11 cellular contexts compared by ENCODE assay signal in genomic region chr10:116743266-116744064, GRCh38. TPM values are rescaled to one million over a fixed set of nuclear protein-coding genes. Genes with fewer than 3 reads are reported as not detected.
DNase-seq lines count a peak whose midpoint lies in the region; ATAC-seq, FAIRE-seq and TF ChIP-seq lines count a peak whose summit lies in the region.
"Had no signal": no experiment of that assay in that cellular context is flagged by ENCODE, and none has a peak within 500 bp of the region (broad histone marks: within the 10 kb centered on the region; RNA-seq: fewer than 3 reads in every experiment).

No MANE protein-coding gene starts in this region.

- intact Hi-C loops in stomach (cut with DNase I; ENCODE audit: low total_unique reads): no loop called here

- H2AFZ ChIP-seq in SK-N-SH (ENCODE audit: low read depth) (peak overlapping the region; percentile 85; the same call in 1 of the 2 replicates), keratinocyte (ENCODE audit: control insufficient read depth, low read length) (no peak overlapping the region)

- H3K4me2 ChIP-seq in SK-N-SH: peak overlapping the region; percentile 96
- peak overlapping the region; percentile 79 for H3K4me2 ChIP-seq in keratinocyte (ENCODE audit: control insufficient read depth, extremely low read depth, insufficient read depth, low read depth, low read length)

- TF ChIP-seq EP300 in SK-N-SH (IDR thresholded peaks at IDR 0.05; ENCODE audit: borderline replicate concordance in 1 of 2, low read depth in 1 of 2, low read length in 1 of 2): no peak
- no peak for TF ChIP-seq EP300 in stomach (IDR thresholded peaks at IDR 0.05)

- no peak for TF ChIP-seq RAD21 in SK-N-SH (IDR thresholded peaks at IDR 0.05; ENCODE audit: low read length)

- H3K27me3 ChIP-seq in SK-N-SH (ENCODE audit: insufficient read depth) (no peaks in the 10 kb centered on the region), adipocyte (replicated peaks; ENCODE audit: control insufficient read depth, insufficient read depth, low read length) (no peaks in the 10 kb centered on the region), keratinocyte (ENCODE audit: control insufficient read depth, extremely low read depth, insufficient read depth, low read length) (no peaks in the 10 kb centered on the region), stomach (peaks cover 0 to 48% (median 14%) of the 10 kb centered on the region in 3 donors)

- H3K9ac ChIP-seq in SK-N-SH: no peak overlapping the region; the same call in 1 of the 2 replicates
- H3K9ac ChIP-seq in adipocyte (ENCODE audit: low read length): peak overlapping the region; percentile 85
- H3K9ac ChIP-seq in keratinocyte (ENCODE audit: control insufficient read depth, extremely low read depth, insufficient read depth, low read length): no peak overlapping the region

- no peaks in the 10 kb centered on the region for H3F3A ChIP-seq in SK-N-SH (replicated peaks; ENCODE audit: insufficient read depth)

- 64% methylated on average over 24 of the region's 24 CpGs for WGBS in SK-N-SH (ENCODE audit: low lambda C conversion rate)
- 40 to 49% (median 43%) methylated on average over 24 of the region's 24 CpGs for WGBS in stomach, 5 donors

- H3K4me3 ChIP-seq in SK-N-SH (ENCODE audit: low read depth in 2 of 2, low read length in 1 of 2) (peak overlapping the region; percentile 70 to 73), adipocyte (ENCODE audit: low read length) (peak overlapping the region; percentile 80), keratinocyte (ENCODE audit: control insufficient read depth in 2 of 3, extremely low read depth in 1 of 3, insufficient read depth in 2 of 3, low read depth in 1 of 3, low read length in 3 of 3) (peak overlapping the region; percentile 50 to 70 (median 56)), stomach (peak overlapping the region; percentile 67 to 93 (median 74))

- DNase-seq in SK-N-SH (no peak), adipocyte (ENCODE audit: low read depth) (no peak), keratinocyte (ENCODE audit: low read depth, low spot score) (no peak), stomach (no peak), NCI-H2107 treated with DMSO at 0.1 percent for 48 hours (lab: John Stamatoyannopoulos, UW; ENCODE audit: unreplicated experiment) (no peak), NCI-H1105 treated with DMSO at 0.1 percent for 48 hours (lab: John Stamatoyannopoulos, UW) (no peak)
- DNase-seq: activated naive CD4-positive, alpha-beta T cell treated with Interleukin-2 at 50 U/mL for 16 hours; NCI-H1417 treated with DMSO at 0.1 percent for 48 hours had no signal

- TF ChIP-seq CTCF in SK-N-SH (IDR thresholded peaks at IDR 0.05) (no peak), keratinocyte (optimal IDR thresholded peaks at IDR 0.05 in 1 of 3, IDR thresholded peaks at IDR 0.05 in 1 of 3, conservative IDR thresholded peaks at IDR 0.05 in 1 of 3; ENCODE audit: extremely low read depth in 1 of 3, insufficient read depth in 2 of 3, low read length in 3 of 3) (no peak), stomach (IDR thresholded peaks at IDR 0.05) (no peak)

- H3K27ac ChIP-seq in SK-N-SH (ENCODE audit: low read depth in 2 of 2, low read length in 1 of 2) (no peak overlapping the region), keratinocyte (ENCODE audit: control insufficient read depth, insufficient read depth, low read length) (no peak overlapping the region), stomach (peak overlapping the region in 4 of 5 donors; percentile 85 to 96 (median 92))

- no peaks in the 10 kb centered on the region for H3K9me2 ChIP-seq in SK-N-SH

- H4K20me1 ChIP-seq in SK-N-SH (ENCODE audit: insufficient read depth): no peaks in the 10 kb centered on the region
- H4K20me1 ChIP-seq in keratinocyte (ENCODE audit: control insufficient read depth, extremely low read depth, insufficient read depth, low read length): peaks cover 3% of the 10 kb centered on the region

- peak; percentile 43 for FAIRE-seq in keratinocyte (lab: Jason Lieb, UNC)
- FAIRE-seq: A204.1 had no signal

- no peak for ATAC-seq in SK-N-SH treated with all-trans-retinoic acid at 6 μM for 48 hours
- no peak for ATAC-seq in GM18870 (IDR thresholded peaks at IDR 0.05; ENCODE audit: unreplicated experiment)

- H3K36me3 ChIP-seq in SK-N-SH (replicated peaks in 1 of 2; ENCODE audit: control insufficient read depth in 1 of 2, insufficient read depth in 2 of 2, low read length in 1 of 2) (no peaks in the 10 kb centered on the region), adipocyte (ENCODE audit: control insufficient read depth, insufficient read depth, low read length, severe bottlenecking) (no peaks in the 10 kb centered on the region), keratinocyte (ENCODE audit: control insufficient read depth in 2 of 2, extremely low read depth in 1 of 2, insufficient read depth in 2 of 2, low read length in 2 of 2) (no peaks in the 10 kb centered on the region), stomach (no peaks in the 10 kb centered on the region)

- CTCF ChIA-PET in SK-N-SH (lab: Yijun Ruan, JAX): interaction anchor here (0.7 to 2.5 kb wide), 7 partner anchors 15 to 432 kb away, joined by 3 to 17 read pairs (median 4); no protein-coding TSS in a partner anchor

- H3K79me2 ChIP-seq in SK-N-SH (ENCODE audit: insufficient read depth) (no peaks in the 10 kb centered on the region), keratinocyte (ENCODE audit: control insufficient read depth, insufficient read depth, low read length) (no peaks in the 10 kb centered on the region)

- dilution Hi-C loops in keratinocyte (cut with MboI; ENCODE audit: extremely low pct_ligation_motif_present, low sequenced_read_pairs): no loop called here

- H3K9me3 ChIP-seq in SK-N-SH (no peaks in the 10 kb centered on the region), adipocyte (ENCODE audit: control insufficient read depth, low read length) (no peaks in the 10 kb centered on the region), keratinocyte (ENCODE audit: control insufficient read depth, low read depth, low read length) (no peaks in the 10 kb centered on the region), stomach (no peaks in the 10 kb centered on the region)

- H3K9me1 ChIP-seq in keratinocyte (ENCODE audit: control insufficient read depth, extremely low read depth, insufficient read depth, low read length): no peaks in the 10 kb centered on the region

- peaks cover 0 to 20% of the 10 kb centered on the region in 2 experiments; a peak in 1 of 4 replicates for H3K4me1 ChIP-seq in SK-N-SH (ENCODE audit: control insufficient read depth in 1 of 2, insufficient read depth in 2 of 2, low read depth in 1 of 2, low read length in 1 of 2)
- H3K4me1 ChIP-seq in adipocyte (ENCODE audit: control insufficient read depth, insufficient read depth, low read length): peaks cover 10% of the 10 kb centered on the region
- H3K4me1 ChIP-seq in keratinocyte (ENCODE audit: control insufficient read depth, extremely low read depth, insufficient read depth, low read length): peaks cover 15% of the 10 kb centered on the region
- peaks cover 10 to 30% (median 22%) of the 10 kb centered on the region in 4 donors for H3K4me1 ChIP-seq in stomach

- POLR2A ChIA-PET in SK-N-SH (lab: Yijun Ruan, JAX): interaction anchor here (0.5 to 1.3 kb wide), 2 partner anchors 9 to 21 kb away, joined by 3 to 4 read pairs; no protein-coding TSS in a partner anchor

- TF ChIP-seq POLR2A in stomach (IDR thresholded peaks at IDR 0.05): no peak

TF ChIP-seq in SK-N-SH, 30 proteins besides CTCF, POLR2A, EP300 and RAD21:
- peak; percentile 18; the same call in 1 of the 2 replicates for TF ChIP-seq PBX3 (IDR thresholded peaks at IDR 0.05)
- 0 out of 2 replicates have a peak, but pooled peaks have one; percentile 14 for TF ChIP-seq RCOR1 (IDR thresholded peaks at IDR 0.05; ENCODE audit: low read length)
- TF ChIP-seq GABPA (IDR thresholded peaks at IDR 0.05; ENCODE audit: low read depth): no peak
- TF ChIP-seq FOSL2 (IDR thresholded peaks at IDR 0.05; ENCODE audit: borderline replicate concordance, low read depth): peak; percentile 17; the same call in 1 of the 2 replicates
TF ChIP-seq in SK-N-SH: peak in this region for 3.

TF ChIP-seq in SK-N-SH treated with all-trans-retinoic acid at 6 μM for 48 hours, 23 proteins besides CTCF, POLR2A, EP300 and RAD21:
- TF ChIP-seq TCF4 (CRISPR knock-in tag; IDR thresholded peaks at IDR 0.05; ENCODE audit: borderline replicate concordance) (no peak), ZNF70 (CRISPR knock-in tag; IDR thresholded peaks at IDR 0.05) (no peak), CREB5 (CRISPR knock-in tag; IDR thresholded peaks at IDR 0.05; ENCODE audit: low read depth) (no peak), ZC3H10 (CRISPR knock-in tag; IDR thresholded peaks at IDR 0.05) (no peak), ISL1 (CRISPR knock-in tag; IDR thresholded peaks at IDR 0.05) (no peak), BACH2 (CRISPR knock-in tag; IDR thresholded peaks at IDR 0.05; ENCODE audit: borderline replicate concordance) (no peak), PPARA (CRISPR knock-in tag; IDR thresholded peaks at IDR 0.05; ENCODE audit: borderline replicate concordance) (no peak), RARB (CRISPR knock-in tag; IDR thresholded peaks at IDR 0.05) (no peak), TOX (CRISPR knock-in tag; IDR thresholded peaks at IDR 0.05; ENCODE audit: borderline replicate concordance) (no peak), CSDC2 (CRISPR knock-in tag; IDR thresholded peaks at IDR 0.05) (no peak)

RNA-seq across cellular contexts. Expression of gene HSPA12A, which starts 1.1 kb away (rescaled TPM):
- polyA plus RNA-seq in SK-N-SH (2012; rRNA removed) (2.9 and 3.3 TPM in 2 replicates), keratinocyte (5.4 to 8.5 TPM (median 8.1 TPM) in 3 replicates), stomach (1 to 10 TPM; 2.0 to 2.7 (median 2.4) TPM)
- 2.3 and 2.7 TPM in 2 replicates for polyA plus RNA-seq in SK-N-SH (2012; cell fraction: cytosol; rRNA removed)
- 8.3 and 9.2 TPM in 2 replicates for polyA plus RNA-seq in SK-N-SH (2012; cell fraction: nucleus; rRNA removed)
- 4.8 TPM for polyA plus RNA-seq in keratinocyte (2011; ENCODE audit: low read depth)
- 5.1 and 6.9 TPM in 2 replicates for polyA plus RNA-seq in keratinocyte (2011; cell fraction: cytosol; rRNA removed)
- polyA plus RNA-seq in keratinocyte (2011; cell fraction: nucleus; rRNA removed): 18.1 and 20.3 TPM in 2 replicates
- 4.1 and 4.8 TPM in 2 replicates for polyA plus RNA-seq in keratinocyte (2012; ENCODE audit: low replicate concordance)
- 7.7 to 14.1 TPM (median 13.7 TPM) in 3 replicates for polyA minus RNA-seq in keratinocyte
- 10.6 TPM for polyA minus RNA-seq in keratinocyte (2011; cell fraction: cytosol; rRNA and poly(A)+ RNA removed)
- 7.9 and 17.2 TPM in 2 replicates for polyA minus RNA-seq in keratinocyte (2011; cell fraction: nucleus; rRNA and poly(A)+ RNA removed)
- total RNA-seq in stomach: 10 to 100 TPM in 2 of 5 donors, 1 to 10 TPM in 3; 2.9 to 25.5 (median 6.1) TPM

Comparison
In these comparisons a context has a peak if more than half of its experiments do, and no peak if none do; other contexts are left out.
1. H3K27ac ChIP-seq: peak in stomach (4 of 5); none in SK-N-SH (0 of 2) and keratinocyte (single experiment).
2. Peak in every context shown above with its lines, with median percentiles within 50 percentile points of each other: H3K4me3 ChIP-seq.